8 cellular contexts compared by ENCODE assay signal in genomic region chr19:12163841-12164240, GRCh38. TPM values are rescaled to one million over a fixed set of nuclear protein-coding genes. Genes with fewer than 3 reads are reported as not detected.
DNase-seq lines count a peak whose midpoint lies in the region; ATAC-seq lines count a peak whose summit lies in the region.

No MANE protein-coding gene starts in this region.

- intact Hi-C loops in head of caudate nucleus (cut with DNase I) = no loop called here

- no peak for ATAC-seq in central memory CD8-positive, alpha-beta T cell (replicated peaks; ENCODE audit: extremely low read depth, poor library complexity, severe bottlenecking)
- ATAC-seq in HG03520 (IDR thresholded peaks at IDR 0.05; ENCODE audit: unreplicated experiment) = no peak

- H3K4me2 ChIP-seq in BLaER1 (peak overlapping the region; percentile 87), Karpas-422 (ENCODE audit: low read depth, low read length, poor library complexity, severe bottlenecking) (peak overlapping the region; percentile 67)

- H3K9ac ChIP-seq in BLaER1 (peak overlapping the region; percentile 97), Karpas-422 (ENCODE audit: low read length) (peak overlapping the region; percentile 89)

- H3K9me3 ChIP-seq in BLaER1 (peaks cover 24% of the 10 kb centered on the region), Karpas-422 (ENCODE audit: low read length) (0 out of 2 replicates have a peak, but pooled peaks cover 2% of the 10 kb centered on the region), muscle layer of duodenum (ENCODE audit: control insufficient read depth in 1 of 2, low read length in 2 of 2) (no peaks in the 10 kb centered on the region)

- H3K36me3 Mint-ChIP-seq in central memory CD8-positive, alpha-beta T cell (ENCODE audit: insufficient read depth) = peaks cover 15% of the 10 kb centered on the region

- DNase-seq in Karpas-422 (no peak), Ammon's horn (ENCODE audit: low spot score) (no peak), head of caudate nucleus (no peak), RPMI8226 (no peak)
- no peak for DNase-seq in central memory CD8-positive, alpha-beta T cell (ENCODE audit: low spot score in 2 of 2)

- H4K20me1 ChIP-seq in BLaER1 = peaks cover 38% of the 10 kb centered on the region
- no peaks in the 10 kb centered on the region for H4K20me1 ChIP-seq in Karpas-422 (ENCODE audit: insufficient read depth, low read depth, low read length)

- H3K36me3 ChIP-seq in BLaER1 = peaks cover 42% of the 10 kb centered on the region
- H3K36me3 ChIP-seq in Karpas-422 (ENCODE audit: insufficient read depth, low read length) = peaks cover 37% of the 10 kb centered on the region
- H3K36me3 ChIP-seq in muscle layer of duodenum (ENCODE audit: control insufficient read depth in 1 of 2, insufficient read depth in 2 of 2, low read length in 2 of 2) = peaks cover 0 to 15% of the 10 kb centered on the region in 2 donors

- no peaks in the 10 kb centered on the region for H3K9me2 ChIP-seq in Karpas-422 (replicated peaks; ENCODE audit: insufficient read depth, low read length)

- H3K4me1 ChIP-seq in BLaER1 = peaks cover 27% of the 10 kb centered on the region
- peaks cover 8% of the 10 kb centered on the region for H3K4me1 ChIP-seq in Karpas-422 (ENCODE audit: low read length)
- peaks cover 10 to 32% of the 10 kb centered on the region in 2 donors for H3K4me1 ChIP-seq in muscle layer of duodenum (ENCODE audit: control insufficient read depth in 1 of 2, insufficient read depth in 2 of 2, low read length in 2 of 2)

- H3K9me3 Mint-ChIP-seq in central memory CD8-positive, alpha-beta T cell = no peaks in the 10 kb centered on the region

- peaks cover 40% of the 10 kb centered on the region for H3K4me1 Mint-ChIP-seq in central memory CD8-positive, alpha-beta T cell

- H3K4me3 ChIP-seq in BLaER1 (peak overlapping the region; percentile 91), Karpas-422 (ENCODE audit: low read length) (peak overlapping the region; percentile 88), muscle layer of duodenum (ENCODE audit: low read depth in 1 of 2, low read length in 2 of 2) (peak overlapping the region; percentile 97)

- peak overlapping the region; percentile 97 for H3K27ac ChIP-seq in BLaER1
- no peak overlapping the region; the same call in 1 of the 2 replicates for H3K27ac ChIP-seq in Karpas-422 (ENCODE audit: low read length)
- peak overlapping the region; percentile 98 for H3K27ac ChIP-seq in muscle layer of duodenum (ENCODE audit: low read length)

- H3K79me2 ChIP-seq in Karpas-422 (ENCODE audit: low read length) = peaks cover 57% of the 10 kb centered on the region

- H2AFZ ChIP-seq in Karpas-422 (ENCODE audit: low read length) = no peak overlapping the region

- peak overlapping the region; percentile 99 for H3K27ac Mint-ChIP-seq in central memory CD8-positive, alpha-beta T cell (ENCODE audit: low read depth)

- no peaks in the 10 kb centered on the region for H3K27me3 Mint-ChIP-seq in central memory CD8-positive, alpha-beta T cell

- H3K27me3 ChIP-seq in BLaER1 (no peaks in the 10 kb centered on the region), Karpas-422 (ENCODE audit: low read length) (no peaks in the 10 kb centered on the region), muscle layer of duodenum (ENCODE audit: low read depth, low read length) (no peaks in the 10 kb centered on the region)

- peak overlapping the region; percentile 82 for H3K4me3 Mint-ChIP-seq in central memory CD8-positive, alpha-beta T cell

RNA-seq across cellular contexts. Expression of gene ZNF136, which starts 0.9 kb away (rescaled TPM):
- total RNA-seq in Karpas-422 (2014; rRNA removed; shearing (Covaris generic); ENCODE audit: low replicate concordance) = 10.1 and 11.1 TPM in 2 replicates

RNA-seq across cellular contexts. Expression of gene ZNF625, which starts 7.3 kb away (rescaled TPM):
- total RNA-seq in Karpas-422 (2014; rRNA removed; shearing (Covaris generic); ENCODE audit: low replicate concordance) = 3.9 and 9.7 TPM in 2 replicates

RNA-seq across cellular contexts. Expression of gene ZNF20, which starts 23.7 kb away (rescaled TPM):
- 6.2 and 10.0 TPM in 2 replicates for total RNA-seq in Karpas-422 (2014; rRNA removed; shearing (Covaris generic); ENCODE audit: low replicate concordance)
